In the genomic region with DNA sequence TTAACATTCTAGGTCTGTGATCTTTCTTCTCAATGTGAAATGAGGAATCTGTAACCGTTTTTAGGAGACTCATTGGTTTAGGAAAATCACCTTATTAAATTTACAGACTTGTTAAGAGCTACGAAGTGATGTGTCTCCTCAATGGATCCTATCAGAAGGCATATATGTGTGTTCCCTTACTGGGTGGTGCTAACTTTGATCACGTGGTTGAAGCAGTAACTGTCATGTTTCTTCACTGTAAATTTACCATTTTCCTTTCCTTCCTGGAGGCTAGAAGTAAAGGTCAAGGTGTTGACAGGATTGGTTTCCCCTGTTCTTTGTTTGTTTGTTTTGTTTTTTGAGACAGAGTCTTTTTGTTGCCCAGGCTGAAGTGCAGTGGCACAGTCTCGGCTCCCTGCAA, we compare ENCODE assay signal across 2 cellular contexts.
TF ChIP-seq lines count a peak whose summit lies in the region.

No MANE protein-coding gene starts in this region.

TF ChIP-seq in WTC11, 78 proteins besides CTCF, POLR2A, EP300 and RAD21:
- TF ChIP-seq SP1 (CRISPR knock-in tag; conservative IDR thresholded peaks at IDR 0.05) = no peak
- TF ChIP-seq ZNF512 (CRISPR knock-in tag; IDR thresholded peaks at IDR 0.05; ENCODE audit: borderline replicate concordance) = no peak
- TF ChIP-seq ZNF232 (CRISPR knock-in tag; IDR thresholded peaks at IDR 0.05) = no peak
- no peak for TF ChIP-seq NFE2L1 (CRISPR knock-in tag; IDR thresholded peaks at IDR 0.05)
- TF ChIP-seq, protein P1, sequence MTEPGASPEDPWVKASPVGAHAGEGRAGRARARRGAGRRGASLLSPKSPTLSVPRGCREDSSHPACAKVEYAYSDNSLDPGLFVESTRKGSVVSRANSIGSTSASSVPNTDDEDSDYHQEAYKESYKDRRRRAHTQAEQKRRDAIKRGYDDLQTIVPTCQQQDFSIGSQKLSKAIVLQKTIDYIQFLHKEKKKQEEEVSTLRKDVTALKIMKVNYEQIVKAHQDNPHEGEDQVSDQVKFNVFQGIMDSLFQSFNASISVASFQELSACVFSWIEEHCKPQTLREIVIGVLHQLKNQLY (CRISPR knock-in tag; IDR thresholded peaks at IDR 0.05) = no peak
- no peak for TF ChIP-seq ETV6 (CRISPR knock-in tag; IDR thresholded peaks at IDR 0.05)
- no peak for TF ChIP-seq TP53 (CRISPR knock-in tag; IDR thresholded peaks at IDR 0.05)
- TF ChIP-seq, protein P2, sequence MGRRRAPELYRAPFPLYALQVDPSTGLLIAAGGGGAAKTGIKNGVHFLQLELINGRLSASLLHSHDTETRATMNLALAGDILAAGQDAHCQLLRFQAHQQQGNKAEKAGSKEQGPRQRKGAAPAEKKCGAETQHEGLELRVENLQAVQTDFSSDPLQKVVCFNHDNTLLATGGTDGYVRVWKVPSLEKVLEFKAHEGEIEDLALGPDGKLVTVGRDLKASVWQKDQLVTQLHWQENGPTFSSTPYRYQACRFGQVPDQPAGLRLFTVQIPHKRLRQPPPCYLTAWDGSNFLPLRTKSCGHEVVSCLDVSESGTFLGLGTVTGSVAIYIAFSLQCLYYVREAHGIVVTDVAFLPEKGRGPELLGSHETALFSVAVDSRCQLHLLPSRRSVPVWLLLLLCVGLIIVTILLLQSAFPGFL (CRISPR knock-in tag; IDR thresholded peaks at IDR 0.05; ENCODE audit: borderline replicate concordance) = no peak
- no peak for TF ChIP-seq TCF7 (CRISPR knock-in tag; IDR thresholded peaks at IDR 0.05; ENCODE audit: low read depth)
- TF ChIP-seq ATF2 (CRISPR knock-in tag; IDR thresholded peaks at IDR 0.05; ENCODE audit: borderline replicate concordance, low read depth) = no peak

TF ChIP-seq in GM12891, 5 proteins besides CTCF, POLR2A, EP300 and RAD21:
- TF ChIP-seq SPI1 (IDR thresholded peaks at IDR 0.05; ENCODE audit: low read depth, low read length) (no peak), PAX5 (IDR thresholded peaks at IDR 0.05; ENCODE audit: insufficient read depth, low read length, severe bottlenecking) (no peak), TAF1 (IDR thresholded peaks at IDR 0.05; ENCODE audit: low read depth, low read length) (no peak), POU2F2 (IDR thresholded peaks at IDR 0.05; ENCODE audit: low read depth, low read length) (no peak), POLR2AphosphoS5 (IDR thresholded peaks at IDR 0.05; ENCODE audit: low read depth, low read length) (no peak)
